In the genomic region with DNA sequence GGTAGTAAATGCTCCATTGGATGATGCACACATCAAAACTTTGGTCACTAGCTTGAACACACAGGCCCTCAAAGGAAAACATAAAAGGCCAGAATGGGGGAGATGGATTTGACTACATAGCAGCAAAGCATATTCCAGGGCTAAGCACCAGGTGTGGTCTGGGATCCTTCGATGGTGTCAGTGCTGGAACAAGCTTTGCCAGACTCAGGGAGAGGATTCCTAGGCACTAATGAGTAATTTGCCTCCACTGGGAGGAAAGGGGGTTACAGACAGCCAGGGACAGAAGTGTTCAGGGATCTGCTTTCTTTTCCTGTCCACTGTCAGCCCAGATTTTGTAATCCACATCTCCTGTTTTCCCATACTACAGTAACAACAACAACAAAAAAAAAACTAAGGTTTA, we compare ENCODE assay signal across 15 cellular contexts.
DNase-seq lines count a peak whose midpoint lies in the region; ATAC-seq and TF ChIP-seq lines count a peak whose summit lies in the region.
"Had no signal": no experiment of that assay in that cellular context is flagged by ENCODE, and none has a peak within 500 bp of the region (broad histone marks: within the 10 kb centered on the region; RNA-seq: fewer than 3 reads in every experiment).

No MANE protein-coding gene starts in this region.

- H3K4me3 Mint-ChIP-seq in activated naive CD8-positive, alpha-beta T cell treated with anti-CD3 and anti-CD28 coated beads for 36 hours, result no peak overlapping the region
- H3K4me3 Mint-ChIP-seq in stimulated activated memory B cell treated with anti-CD40 and anti-IgM and Interleukin-4, amounts not matched to agents 10 μg/mL and 1 μg/mL and 100 μg/mL, for 72 hours, result no peak overlapping the region
- H3K4me3 Mint-ChIP-seq: CD4-positive, alpha-beta memory T cell; H9 had no signal

- H3K4me2 ChIP-seq in mesenchymal stem cell (ENCODE audit: low read length, poor library complexity, severe bottlenecking), result no peak overlapping the region

- DNase-seq in SK-N-DZ (ENCODE audit: low spot score) (peak; percentile 49), WERI-Rb-1 (peak; percentile 23), mesenchymal stem cell (no peak), putamen (ENCODE audit: low spot score) (no peak)
- no peak for DNase-seq in activated naive CD8-positive, alpha-beta T cell treated with anti-CD3 and anti-CD28 coated beads for 36 hours
- DNase-seq: Calu3; CD4-positive, alpha-beta memory T cell; COR-L47; DMS53; DMS79 treated with DMSO at 0.1 percent for 48 hours; GF-D8; GM23248 had no signal

- no peak overlapping the region for H2BK5ac ChIP-seq in mesenchymal stem cell (ENCODE audit: low read depth, low read length, poor library complexity, severe bottlenecking)

- H3K36me3 ChIP-seq in WERI-Rb-1 (no peaks in the 10 kb centered on the region), mesenchymal stem cell (ENCODE audit: control insufficient read depth in 1 of 2, insufficient read depth in 2 of 2, low read depth in 1 of 2, low read length in 2 of 2) (no peaks in the 10 kb centered on the region)

- H3K27me3 Mint-ChIP-seq in activated naive CD8-positive, alpha-beta T cell treated with anti-CD3 and anti-CD28 coated beads for 36 hours, result peaks cover 18% of the 10 kb centered on the region
- H3K27me3 Mint-ChIP-seq in stimulated activated memory B cell treated with anti-CD40 and anti-IgM and Interleukin-4, amounts not matched to agents 10 μg/mL and 1 μg/mL and 100 μg/mL, for 72 hours, result peaks cover 14% of the 10 kb centered on the region

- H3K4ac ChIP-seq in mesenchymal stem cell (ENCODE audit: low read depth in 1 of 2, low read length in 2 of 2), result no peak overlapping the region

- no peak overlapping the region for H3K9ac ChIP-seq in mesenchymal stem cell (ENCODE audit: low read length)
- H3K9ac ChIP-seq: GM23248 had no signal

- no peaks in the 10 kb centered on the region for H3K36me3 Mint-ChIP-seq in activated naive CD8-positive, alpha-beta T cell treated with anti-CD3 and anti-CD28 coated beads for 36 hours
- no peaks in the 10 kb centered on the region for H3K36me3 Mint-ChIP-seq in stimulated activated memory B cell treated with anti-CD40 and anti-IgM and Interleukin-4, amounts not matched to agents 10 μg/mL and 1 μg/mL and 100 μg/mL, for 72 hours
- H3K36me3 Mint-ChIP-seq: CD4-positive, alpha-beta memory T cell had no signal

- peak overlapping the region; percentile 25; the same call in 1 of the 2 replicates for H3K4me3 ChIP-seq in WERI-Rb-1 (ENCODE audit: low read depth, low read length)
- no peak overlapping the region for H3K4me3 ChIP-seq in mesenchymal stem cell (ENCODE audit: insufficient read depth in 1 of 2, low read depth in 1 of 2, low read length in 2 of 2)
- H3K4me3 ChIP-seq: GM23248 had no signal

- H3K14ac ChIP-seq in mesenchymal stem cell (ENCODE audit: low read length in 2 of 2), result no peak overlapping the region

- no peak for ATAC-seq in stimulated activated memory B cell treated with anti-CD40 and anti-IgM and Interleukin-4, amounts not matched to agents 10 μg/mL and 1 μg/mL and 100 μg/mL, for 72 hours
- ATAC-seq: HCT116 had no signal

- no peak for TF ChIP-seq CTCF in WERI-Rb-1 (IDR thresholded peaks at IDR 0.05; ENCODE audit: low read depth, low read length)

- H2AK5ac ChIP-seq in mesenchymal stem cell (ENCODE audit: low read length, severe bottlenecking), result no peak overlapping the region

- no peaks in the 10 kb centered on the region for H3K4me1 ChIP-seq in mesenchymal stem cell (ENCODE audit: control insufficient read depth, insufficient read depth, low read depth, low read length)

- WGBS in mesenchymal stem cell, result 10% methylated on average over 1 of the region's 1 CpG

- H3K27ac ChIP-seq in WERI-Rb-1 (no peak overlapping the region), mesenchymal stem cell (ENCODE audit: low read length, poor library complexity, severe bottlenecking) (no peak overlapping the region)
- H3K27ac ChIP-seq: GM23248 had no signal

- no peak overlapping the region for H2AFZ ChIP-seq in mesenchymal stem cell (ENCODE audit: low read depth, low read length)
- H2AFZ ChIP-seq: GM23248 had no signal

- H3K27me3 ChIP-seq in WERI-Rb-1 (ENCODE audit: insufficient read depth, low read depth, severe bottlenecking) (no peaks in the 10 kb centered on the region), mesenchymal stem cell (ENCODE audit: control insufficient read depth in 1 of 2, insufficient read depth in 1 of 2, low read length in 2 of 2) (no peaks in the 10 kb centered on the region)

- no peaks in the 10 kb centered on the region for H3K9me3 Mint-ChIP-seq in activated naive CD8-positive, alpha-beta T cell treated with anti-CD3 and anti-CD28 coated beads for 36 hours
- no peaks in the 10 kb centered on the region for H3K9me3 Mint-ChIP-seq in stimulated activated memory B cell treated with anti-CD40 and anti-IgM and Interleukin-4, amounts not matched to agents 10 μg/mL and 1 μg/mL and 100 μg/mL, for 72 hours
- H3K9me3 Mint-ChIP-seq: H9 had no signal

- H3K23ac ChIP-seq in mesenchymal stem cell (ENCODE audit: low read length in 2 of 2), result no peak overlapping the region

- no peak overlapping the region for H2BK15ac ChIP-seq in mesenchymal stem cell (ENCODE audit: low read depth, poor library complexity, severe bottlenecking)

- no peaks in the 10 kb centered on the region for H3K4me1 Mint-ChIP-seq in activated naive CD8-positive, alpha-beta T cell treated with anti-CD3 and anti-CD28 coated beads for 36 hours
- no peaks in the 10 kb centered on the region for H3K4me1 Mint-ChIP-seq in stimulated activated memory B cell treated with anti-CD40 and anti-IgM and Interleukin-4, amounts not matched to agents 10 μg/mL and 1 μg/mL and 100 μg/mL, for 72 hours
- H3K4me1 Mint-ChIP-seq: CD4-positive, alpha-beta memory T cell; H9 had no signal

- H3K27ac Mint-ChIP-seq in activated naive CD8-positive, alpha-beta T cell treated with anti-CD3 and anti-CD28 coated beads for 36 hours, result no peak overlapping the region
- H3K27ac Mint-ChIP-seq in stimulated activated memory B cell treated with anti-CD40 and anti-IgM and Interleukin-4, amounts not matched to agents 10 μg/mL and 1 μg/mL and 100 μg/mL, for 72 hours, result no peak overlapping the region
- H3K27ac Mint-ChIP-seq: CD4-positive, alpha-beta memory T cell; H9 had no signal

- H4K91ac ChIP-seq in mesenchymal stem cell (ENCODE audit: low read length), result peak overlapping the region; percentile 68

- H3K79me1 ChIP-seq in mesenchymal stem cell (replicated peaks; ENCODE audit: low read length, poor library complexity, severe bottlenecking), result no peaks in the 10 kb centered on the region

- H3K9me3 ChIP-seq in WERI-Rb-1 (ENCODE audit: severe bottlenecking) (no peaks in the 10 kb centered on the region), mesenchymal stem cell (ENCODE audit: control insufficient read depth, low read length) (no peaks in the 10 kb centered on the region)

- no peak overlapping the region for H2BK120ac ChIP-seq in mesenchymal stem cell (ENCODE audit: low read depth, low read length)

- H2BK12ac ChIP-seq in mesenchymal stem cell (ENCODE audit: low read length in 2 of 2), result no peak overlapping the region

- H4K8ac ChIP-seq in mesenchymal stem cell (ENCODE audit: low read length), result no peak overlapping the region

- H3K18ac ChIP-seq in mesenchymal stem cell (ENCODE audit: low read depth in 1 of 2, low read length in 2 of 2), result no peak overlapping the region

Comparison
In these comparisons a context has a peak if more than half of its experiments do, and no peak if none do; other contexts are left out.
1. DNase-seq: peak in SK-N-DZ (single experiment) and WERI-Rb-1 (single experiment); none in mesenchymal stem cell (single experiment), putamen (single experiment) and activated naive CD8-positive, alpha-beta T cell treated with anti-CD3 and anti-CD28 coated beads for 36 hours (single experiment).